Comparison of ENCODE assay signal across 33 cellular contexts in genomic region chr7:123788584-123788983, GRCh38. TPM values are rescaled to one million over a fixed set of nuclear protein-coding genes. Genes with fewer than 3 reads are reported as not detected.
"Had no signal": no experiment of that assay in that cellular context is flagged by ENCODE, and none has a peak within 500 bp of the region (broad histone marks: within the 10 kb centered on the region; RNA-seq: fewer than 3 reads in every experiment).

No MANE protein-coding gene starts in this region.

- H3K4me1 ChIP-seq: ascending aorta, breast epithelium, esophagus squamous epithelium, gastroesophageal sphincter had no signal

- H3K4me3 ChIP-seq: ascending aorta, breast epithelium, cardiac muscle cell, coronary artery, dorsolateral prefrontal cortex, esophagus squamous epithelium, gastroesophageal sphincter, heart right ventricle had no signal

- DNase-seq: activated CD4-positive, alpha-beta memory T cell treated with anti-CD3 and anti-CD28 coated beads, Interleukin-2, amount 10 ng/mL, durations not matched to agents 7 days and 5 days; activated CD4-positive, alpha-beta T cell treated with anti-CD3 and anti-CD28 coated beads for 4 hours; activated CD4-positive, alpha-beta T cell treated with anti-CD3 and anti-CD28 coated beads, Interleukin-2, amount 10 ng/mL, durations not matched to agents 7 days and 5 days; activated CD4-positive, alpha-beta T cell treated with anti-CD3 and anti-CD28 coated beads, Interleukin-2, amount 50 U/mL, for 4 hours; activated CD4-positive, CD25-positive, alpha-beta regulatory T cell; activated CD4-positive, CD25-positive, alpha-beta regulatory T cell treated with anti-CD3 and anti-CD28 coated beads, Interleukin-2, amount 50 U/mL, for 72 hours; activated CD8-positive, alpha-beta memory T cell treated with anti-CD3 and anti-CD28 coated beads, Interleukin-2, amount 50 U/mL, for 48 hours; activated gamma-delta T cell; activated naive CD4-positive, alpha-beta T cell; activated naive CD4-positive, alpha-beta T cell treated with anti-CD3 and anti-CD28 coated beads, Interleukin-2, amount 10 ng/mL, durations not matched to agents 7 days and 5 days; activated naive CD8-positive, alpha-beta T cell treated with anti-CD3 and anti-CD28 coated beads, Interleukin-2, amount 10 ng/mL, durations not matched to agents 7 days and 5 days; activated T-cell treated with anti-CD3 and anti-CD28 coated beads for 4 hours; activated T-cell treated with anti-CD3 and anti-CD28 coated beads, Interleukin-2, amount 50 U/mL, for 4 hours; central memory CD4-positive, alpha-beta T cell; cerebellar nuclear complex; dorsolateral prefrontal cortex; effector CD4-positive, alpha-beta T cell; effector memory CD8-positive, alpha-beta T cell; esophagus squamous epithelium; foreskin melanocyte; heart right ventricle; T-helper 1 cell; T-helper 17 cell; T1000 had no signal

- H3K27ac ChIP-seq: ascending aorta, breast epithelium, cardiac muscle cell, coronary artery, esophagus squamous epithelium, gastroesophageal sphincter, heart right ventricle had no signal

- H3K9me3 ChIP-seq: ascending aorta, breast epithelium, esophagus squamous epithelium, gastroesophageal sphincter, heart right ventricle had no signal

- H3K36me3 ChIP-seq: ascending aorta, breast epithelium, cardiac muscle cell, esophagus squamous epithelium, gastroesophageal sphincter, heart right ventricle had no signal

- H3K27me3 ChIP-seq: ascending aorta, breast epithelium, cardiac muscle cell, dorsolateral prefrontal cortex, esophagus squamous epithelium, gastroesophageal sphincter, heart right ventricle had no signal

- ATAC-seq: activated naive CD4-positive, alpha-beta T cell treated with anti-CD3 and anti-CD28 coated beads, Interleukin-2, amount 50 U/mL, for 72 hours; activated T-cell treated with anti-CD3 and anti-CD28 coated beads, Interleukin-2, amount 50 U/mL, for 4 hours; effector memory CD8-positive, alpha-beta T cell; gastroesophageal sphincter; heart right ventricle; T-helper 17 cell had no signal

RNA-seq across cellular contexts. Expression of gene HYAL4, which starts 56.4 kb away (rescaled TPM):
- total RNA-seq: activated CD4-positive, alpha-beta memory T cell treated with anti-CD3 and anti-CD28 coated beads, Interleukin-2, amount 10 ng/mL, durations not matched to agents 7 days and 5 days; activated naive CD8-positive, alpha-beta T cell treated with anti-CD3 and anti-CD28 coated beads, Interleukin-2, amount 10 ng/mL, durations not matched to agents 7 days and 5 days; activated T-cell treated with anti-CD3 and anti-CD28 coated beads, Interleukin-2, amount 50 U/mL, for 4 hours; activated T-helper 1 cell treated with anti-CD3 and anti-CD28 coated beads, Interleukin-12 subunit alpha, Interleukin-12 subunit beta, Interleukin-2, Interleukin-4 antibody, amounts not matched to agents 30 ng/mL and 10 ng/mL and 1 ng/mL, durations not matched to agents 14 hours and 24 hours and 36 hours; activated T-helper 2 cell treated with anti-CD3 and anti-CD28 coated beads, Interferon-gamma antibody, Interleukin-2, Interleukin-4, amounts not matched to agents 10 μg/mL and 5 μg/mL and 100 μg/mL, durations not matched to agents 14 hours and 24 hours and 36 hours; ascending aorta; cardiac muscle cell; fibroblast of lung; gastroesophageal sphincter; T-helper 17 cell had no signal
